8 cellular contexts compared by ENCODE assay signal in genomic region chr4:87209696-87210095, GRCh38. TPM values are rescaled to one million over a fixed set of nuclear protein-coding genes. Genes with fewer than 3 reads are reported as not detected.
DNase-seq lines count a peak whose midpoint lies in the region; ATAC-seq and TF ChIP-seq lines count a peak whose summit lies in the region.

No MANE protein-coding gene starts in this region.

- H3K36me3 ChIP-seq in GM23248 (ENCODE audit: low read depth) (no peaks in the 10 kb centered on the region), esophagus muscularis mucosa (no peaks in the 10 kb centered on the region)

- ATAC-seq in GM18505 (IDR thresholded peaks at IDR 0.05; ENCODE audit: unreplicated experiment), result peak; percentile 80
- ATAC-seq in left ventricle myocardium superior, result peak; percentile 75

- H3K36me3 Mint-ChIP-seq in chondrocyte (ENCODE audit: low read depth), result peaks cover 2% of the 10 kb centered on the region

- H3K27me3 ChIP-seq in GM23248 (replicated peaks; ENCODE audit: insufficient read depth) (no peaks in the 10 kb centered on the region), esophagus muscularis mucosa (no peaks in the 10 kb centered on the region)

- H3K9me2 ChIP-seq in GM23248 (ENCODE audit: insufficient read depth), result no peaks in the 10 kb centered on the region

- no peaks in the 10 kb centered on the region for H3K9me3 Mint-ChIP-seq in chondrocyte (ENCODE audit: low read depth)

- no peak overlapping the region for H3K4me3 Mint-ChIP-seq in chondrocyte (ENCODE audit: unreplicated experiment)

- H3K4me3 ChIP-seq in GM23248 (peak overlapping the region; percentile 67), esophagus muscularis mucosa (no peak overlapping the region)

- no peaks in the 10 kb centered on the region for H3F3A ChIP-seq in GM23248 (ENCODE audit: insufficient read depth)

- H3K4me1 ChIP-seq in GM23248 (ENCODE audit: insufficient read depth), result peaks cover 9% of the 10 kb centered on the region; the same call in 1 of the 2 replicates
- peaks cover 11 to 31% (median 26%) of the 10 kb centered on the region in 4 donors for H3K4me1 ChIP-seq in esophagus muscularis mucosa

- H2AFZ ChIP-seq in GM23248, result peak overlapping the region; percentile 95

- in situ Hi-C loops in GM23248 (cut with MboI), result no loop called here

- TF ChIP-seq CTCF in chondrocyte (IDR thresholded peaks at IDR 0.05) (no peak), esophagus muscularis mucosa (IDR thresholded peaks at IDR 0.05) (no peak)

- peaks cover 62% of the 10 kb centered on the region for H3K79me2 ChIP-seq in GM23248 (ENCODE audit: insufficient read depth)

- DNase-seq in GM23248 (peak; percentile 66), NCI-H226 (peak; percentile 32), left ventricle myocardium superior (peak; percentile 64), NCI-H748 (lab: John Stamatoyannopoulos, UW; ENCODE audit: unreplicated experiment) (no peak), chondrocyte (ENCODE audit: low spot score) (no peak), esophagus muscularis mucosa (ENCODE audit: extremely low spot score) (no peak), superior temporal gyrus (ENCODE audit: extremely low spot score) (no peak)

- peak overlapping the region; percentile 81 for H3K4me2 ChIP-seq in GM23248 (ENCODE audit: unreplicated experiment)

- no peaks in the 10 kb centered on the region for H3K27me3 Mint-ChIP-seq in chondrocyte (ENCODE audit: low read depth)

- no peak for TF ChIP-seq POLR2A in GM18505 (IDR thresholded peaks at IDR 0.05; ENCODE audit: borderline replicate concordance, extremely low read depth, insufficient read depth, insufficient read length)
- no peak for TF ChIP-seq POLR2A in esophagus muscularis mucosa (IDR thresholded peaks at IDR 0.05; ENCODE audit: low read depth)

- WGBS in GM23248 (ENCODE audit: low coverage in 1 of 2, low lambda C conversion rate in 2 of 2, missing lambda C conversion rate in 2 of 2), 2 experiments, result 35 to 37% methylated on average over 6 of the region's 6 CpGs
- WGBS in esophagus muscularis mucosa, result 76% methylated on average over 6 of the region's 6 CpGs

- no peak for TF ChIP-seq EP300 in esophagus muscularis mucosa (IDR thresholded peaks at IDR 0.05)

- intact Hi-C loops in left ventricle myocardium superior (cut with micrococcal nuclease), result no loop called here
- intact Hi-C loops in esophagus muscularis mucosa (cut with DNase I), result no loop called here

- H3K9ac ChIP-seq in GM23248, result peak overlapping the region; percentile 61

- no peak overlapping the region for H3K27ac Mint-ChIP-seq in chondrocyte (ENCODE audit: unreplicated experiment)

- H3K4me1 Mint-ChIP-seq in chondrocyte (ENCODE audit: low read depth), result peaks cover 17% of the 10 kb centered on the region

- H4K20me1 ChIP-seq in GM23248 (ENCODE audit: insufficient read depth), result no peaks in the 10 kb centered on the region

- H3K27ac ChIP-seq in GM23248 (peak overlapping the region; percentile 14; the same call in 1 of the 2 replicates), esophagus muscularis mucosa (replicated peaks in 1 of 4) (no peak overlapping the region)

- H3K9me3 ChIP-seq in GM23248 (ENCODE audit: low read depth) (no peaks in the 10 kb centered on the region), esophagus muscularis mucosa (no peaks in the 10 kb centered on the region)

RNA-seq across cellular contexts. Expression of gene KLHL8, which starts 10.7 kb away (rescaled TPM):
- 6.7 and 7.9 TPM in 2 replicates for total RNA-seq in GM23248 (2014; rRNA removed; shearing (Covaris generic))
- polyA plus RNA-seq in GM23248 (2016; fragmentation: Nextera tagmentation; extraction: Ambion mirVana), result 7.5 and 7.8 TPM in 2 replicates
- total RNA-seq in left ventricle myocardium superior (13.4 TPM), chondrocyte (9.1 to 12.3 TPM (median 10.4 TPM) in 3 replicates), esophagus muscularis mucosa (10 to 100 TPM in 3 of 4 donors, 1 to 10 TPM in 1; 7.6 to 18.7 (median 11.7) TPM)

Comparison
In these comparisons a context has a peak if more than half of its experiments do, and no peak if none do; other contexts are left out.
1. DNase-seq: peak in GM23248 (single experiment), NCI-H226 (single experiment) and left ventricle myocardium superior (single experiment); none in NCI-H748 (single experiment), chondrocyte (single experiment), esophagus muscularis mucosa (single experiment) and superior temporal gyrus (single experiment).